In the genomic region with DNA sequence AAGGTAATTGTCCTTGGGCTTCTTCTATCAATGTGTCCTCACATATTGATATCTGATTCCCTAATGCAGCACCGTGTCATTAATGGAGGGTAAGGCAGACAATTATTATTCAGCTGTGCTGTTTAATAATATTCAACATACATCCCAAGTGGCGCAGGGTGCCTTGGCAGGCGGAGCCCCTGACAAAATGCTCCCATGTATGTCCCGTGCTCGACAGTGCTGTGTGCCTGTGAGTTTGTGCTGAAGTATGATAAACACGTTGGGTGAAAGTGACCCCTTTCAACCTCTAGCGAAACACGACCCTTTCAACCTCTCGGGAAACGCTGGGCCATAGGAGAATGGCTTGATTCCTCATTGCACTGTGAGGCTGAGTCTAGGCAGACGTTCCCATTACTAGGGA, we compare ENCODE assay signal across 1 cellular context.
TF ChIP-seq lines count a peak whose summit lies in the region.

No MANE protein-coding gene starts in this region.

TF ChIP-seq in endothelial cell of umbilical vein, 7 proteins besides CTCF, POLR2A, EP300 and RAD21 (continued from another document):
- TF ChIP-seq MAX (IDR thresholded peaks at IDR 0.05; ENCODE audit: insufficient read depth, insufficient read length) = no peak
- no peak for TF ChIP-seq GATA2 (IDR thresholded peaks at IDR 0.05; ENCODE audit: insufficient read depth, insufficient read length, low read depth, low read length)
- no peak for TF ChIP-seq FOS (IDR thresholded peaks at IDR 0.05; ENCODE audit: borderline replicate concordance, insufficient read depth, low read length)
- no peak for TF ChIP-seq POLR2AphosphoS5 (IDR thresholded peaks at IDR 0.05; ENCODE audit: insufficient read depth, low read depth, low read length)
